In the genomic region with DNA sequence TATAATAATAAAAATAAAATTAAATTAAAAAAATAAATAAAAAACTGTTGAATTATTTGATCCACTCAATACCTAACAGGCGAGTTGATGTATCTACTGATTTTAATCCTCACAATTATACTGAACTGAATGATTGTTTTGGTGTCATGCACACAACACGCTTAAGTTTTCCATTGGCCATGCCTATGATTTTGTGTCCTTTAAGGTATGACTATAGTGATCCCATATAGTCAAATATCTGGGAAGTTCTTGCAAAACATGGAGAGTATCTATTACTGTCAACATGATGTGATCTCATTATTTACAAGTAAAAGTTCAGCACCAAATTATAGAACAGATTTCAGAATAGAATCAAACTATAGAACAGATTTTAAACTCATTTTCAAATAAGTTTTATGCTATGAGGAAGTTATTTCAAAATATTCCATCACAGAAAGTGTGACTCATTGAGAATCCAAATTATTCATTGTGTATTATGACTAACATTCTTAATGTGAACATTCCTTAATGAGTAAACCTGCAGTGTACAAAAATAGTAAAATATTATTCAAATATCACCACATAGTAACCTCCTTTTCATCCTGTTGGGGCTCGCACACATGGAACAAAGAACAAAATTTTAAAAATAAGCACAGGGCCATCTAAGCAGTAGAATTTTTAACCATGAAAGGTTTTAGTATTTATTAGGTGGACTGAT, we compare ENCODE assay signal across 17 cellular contexts.
A peak's percentile ranks its signal among the peaks of the same experiment; 100 is the strongest.
DNase-seq lines count a peak whose midpoint lies in the region; ATAC-seq, FAIRE-seq and TF ChIP-seq lines count a peak whose summit lies in the region.
"Had no signal": no experiment of that assay in that cellular context is flagged by ENCODE, and none has a peak within 500 bp of the region (broad histone marks: within the 10 kb centered on the region; RNA-seq: fewer than 3 reads in every experiment).

No MANE protein-coding gene starts in this region.

- H3K36me3 ChIP-seq in pancreas, result no peaks in the 10 kb centered on the region
- no peaks in the 10 kb centered on the region for H3K36me3 ChIP-seq in kidney (ENCODE audit: control insufficient read depth in 1 of 2, insufficient read depth in 2 of 2, low read length in 2 of 2)
- no peaks in the 10 kb centered on the region for H3K36me3 ChIP-seq in spleen
- H3K36me3 ChIP-seq in OCI-LY7 (ENCODE audit: insufficient read depth, low read length), result no peaks in the 10 kb centered on the region
- H3K36me3 ChIP-seq: heart right ventricle, thyroid gland had no signal

- TF ChIP-seq CTCF in RWPE1 (conservative IDR thresholded peaks at IDR 0.05; ENCODE audit: low read depth), result no peak
- TF ChIP-seq CTCF in pancreas (IDR thresholded peaks at IDR 0.05), result no peak
- TF ChIP-seq CTCF in kidney (IDR thresholded peaks at IDR 0.05; ENCODE audit: borderline replicate concordance, extremely low read depth, insufficient read depth), result no peak
- no peak for TF ChIP-seq CTCF in spleen (IDR thresholded peaks at IDR 0.05 in 8 of 11, conservative IDR thresholded peaks at IDR 0.05 in 3 of 11)
- no peak for TF ChIP-seq CTCF in OCI-LY7 (conservative IDR thresholded peaks at IDR 0.05; ENCODE audit: low read length)

- 72 to 76% methylated on average over 3 of the region's 3 CpGs for WGBS in pancreas, 2 donors
- WGBS in spleen, 5 donors, result 82 to 93% (median 83%) methylated on average over 3 of the region's 3 CpGs

- no peak overlapping the region for H3K9ac ChIP-seq in kidney (ENCODE audit: low read length in 2 of 2)
- H3K9ac ChIP-seq: SK-N-SH had no signal

- FAIRE-seq in pancreas (lab: Jason Lieb, UNC) (no peak), kidney (lab: Jason Lieb, UNC) (no peak)
- FAIRE-seq: G401.6 had no signal

- H3K4me2 ChIP-seq in OCI-LY7 (ENCODE audit: low read length), result no peak overlapping the region
- H3K4me2 ChIP-seq: SK-N-SH had no signal

- intact Hi-C loops in pancreas (cut with DNase I) (no loop called here), kidney (cut with DNase I) (no loop called here), spleen (cut with DNase I; ENCODE audit: low total_unique reads) (no loop called here), OCI-LY7 (cut with micrococcal nuclease; ENCODE audit: unreplicated experiment) (no loop called here)

- no peak for TF ChIP-seq POLR2A in spleen (IDR thresholded peaks at IDR 0.05)

- ATAC-seq in pancreas, result peak; percentile 68 to 86 (median 78)
- ATAC-seq: heart right ventricle, left cardiac atrium had no signal

- H3K9me2 ChIP-seq in OCI-LY7 (ENCODE audit: insufficient read depth, low read length), result no peaks in the 10 kb centered on the region
- H3K9me2 ChIP-seq: SK-N-SH had no signal

- DNase-seq in EL, result peak; percentile 54
- DNase-seq in RWPE1 (ENCODE audit: low spot score), result peak; percentile 77
- DNase-seq in fibroblast of gingiva (ENCODE audit: low read depth), result peak; percentile 56
- DNase-seq in pancreas, result no peak
- no peak for DNase-seq in kidney
- DNase-seq in spleen, result no peak
- DNase-seq in GDM1 (lab: John Stamatoyannopoulos, UW), result no peak
- DNase-seq in OCI-LY7 (ENCODE audit: low spot score), result no peak
- DNase-seq: activated effector memory CD4-positive, alpha-beta T cell treated with Interleukin-2 at 50 U/mL for 16 hours; CD4-positive, CD25-positive, alpha-beta regulatory T cell; effector CD4-positive, alpha-beta T cell; heart right ventricle; left cardiac atrium; NCI-H1105; SK-N-SH; thyroid gland had no signal

- H3K4me1 ChIP-seq in pancreas (no peaks in the 10 kb centered on the region), kidney (ENCODE audit: control insufficient read depth in 1 of 2, insufficient read depth in 1 of 2, low read depth in 1 of 2, low read length in 2 of 2) (no peaks in the 10 kb centered on the region), spleen (no peaks in the 10 kb centered on the region), OCI-LY7 (ENCODE audit: insufficient read depth, low read length, poor library complexity, severe bottlenecking) (no peaks in the 10 kb centered on the region)
- H3K4me1 ChIP-seq: heart right ventricle, thyroid gland had no signal

- H3K27me3 ChIP-seq in pancreas, result no peaks in the 10 kb centered on the region
- H3K27me3 ChIP-seq in spleen (replicated peaks in 1 of 7), result no peaks in the 10 kb centered on the region
- H3K27me3 ChIP-seq: heart right ventricle, thyroid gland had no signal

- H2AFZ ChIP-seq in OCI-LY7 (ENCODE audit: low read length), result no peak overlapping the region

- POLR2A ChIA-PET in RWPE1 (lab: Yijun Ruan, JAX; ENCODE audit: low non-redundant PET), result no interaction called here
- POLR2A ChIA-PET in OCI-LY7 (lab: Charles Lee), result no interaction called here

- peak overlapping the region; percentile 83 for H3K27ac ChIP-seq in RWPE1
- peak overlapping the region in 3 of 4 donors; percentile 4 to 74 (median 62) for H3K27ac ChIP-seq in pancreas
- H3K27ac ChIP-seq in kidney (ENCODE audit: low read depth in 2 of 2, low read length in 2 of 2), result no peak overlapping the region
- H3K27ac ChIP-seq in spleen, result no peak overlapping the region
- H3K27ac ChIP-seq in OCI-LY7 (ENCODE audit: low read depth, low read length, poor library complexity, severe bottlenecking), result no peak overlapping the region
- H3K27ac ChIP-seq: heart right ventricle, thyroid gland had no signal

- H3K9me3 ChIP-seq in pancreas, result no peaks in the 10 kb centered on the region
- no peaks in the 10 kb centered on the region for H3K9me3 ChIP-seq in kidney (ENCODE audit: control insufficient read depth in 1 of 2, low read length in 2 of 2)
- H3K9me3 ChIP-seq in spleen, result peaks cover 0 to 5% (median 0%) of the 10 kb centered on the region in 8 donors
- H3K9me3 ChIP-seq in OCI-LY7 (ENCODE audit: low read length), result no peaks in the 10 kb centered on the region
- H3K9me3 ChIP-seq: heart right ventricle, SK-N-SH, thyroid gland had no signal

- CTCF ChIA-PET in RWPE1 (lab: Yijun Ruan, JAX), result interaction anchor here (0.6 kb wide), 1 partner anchor 608 kb away, joined by 3 read pairs; no protein-coding TSS in a partner anchor
- CTCF ChIA-PET in OCI-LY7 (lab: Charles Lee; ENCODE audit: unreplicated experiment), result no interaction called here

- BruUV-seq in OCI-LY7 (replicated peaks; lab: Mats Ljungman, UMichigan), result no TSS peak

- H4K20me1 ChIP-seq in OCI-LY7 (ENCODE audit: insufficient read depth, low read length), result no peaks in the 10 kb centered on the region

- H3K4me3 ChIP-seq in pancreas (no peak overlapping the region), kidney (ENCODE audit: low read length in 2 of 2) (no peak overlapping the region), spleen (no peak overlapping the region), OCI-LY7 (ENCODE audit: low read depth, low read length, poor library complexity, severe bottlenecking) (no peak overlapping the region)
- H3K4me3 ChIP-seq: heart right ventricle, thyroid gland had no signal

- H3K79me2 ChIP-seq in OCI-LY7 (ENCODE audit: insufficient read depth, low read depth, low read length), result no peaks in the 10 kb centered on the region

Comparison
In these comparisons a context has a peak if more than half of its experiments do, and no peak if none do; other contexts are left out.
1. DNase-seq: peak in EL (single experiment), RWPE1 (single experiment) and fibroblast of gingiva (single experiment); none in pancreas (0 of 6), kidney (single experiment), spleen (single experiment), GDM1 (single experiment) and OCI-LY7 (single experiment).
2. H3K27ac ChIP-seq: peak in RWPE1 (single experiment) and pancreas (3 of 4); none in kidney (0 of 2), spleen (0 of 8) and OCI-LY7 (single experiment).